In genomic region chr11:118437736-118438125, GRCh38 we compare ENCODE assay signal across 8 cellular contexts. TPM values are rescaled to one million over a fixed set of nuclear protein-coding genes. Genes with fewer than 3 reads are reported as not detected.
DNase-seq lines count a peak whose midpoint lies in the region; FAIRE-seq and TF ChIP-seq lines count a peak whose summit lies in the region.

No MANE protein-coding gene starts in this region.

- no peak for TF ChIP-seq POLR2A in testis (IDR thresholded peaks at IDR 0.05)

- H3K27ac ChIP-seq in HUES6 (ENCODE audit: low read depth, low read length) (no peak overlapping the region), mucosa of rectum (ENCODE audit: low read depth in 2 of 2, low read length in 2 of 2) (peak overlapping the region; percentile 70 to 83), testis (peak overlapping the region; percentile 96)

- peak overlapping the region; percentile 62 for H3K9ac ChIP-seq in HUES6 (ENCODE audit: low read length)
- peak overlapping the region; percentile 66 to 87 for H3K9ac ChIP-seq in mucosa of rectum (ENCODE audit: low read depth in 1 of 2, low read length in 2 of 2)

- no peaks in the 10 kb centered on the region for H3K27me3 ChIP-seq in BJ (ENCODE audit: control insufficient read depth, insufficient read depth, low read length)
- peaks cover 7% of the 10 kb centered on the region for H3K27me3 ChIP-seq in HUES6 (ENCODE audit: control insufficient read depth, insufficient read depth, low read length)
- no peaks in the 10 kb centered on the region for H3K27me3 ChIP-seq in mucosa of rectum (ENCODE audit: control insufficient read depth in 2 of 2, insufficient read depth in 2 of 2, low read length in 2 of 2)
- H3K27me3 ChIP-seq in testis: no peaks in the 10 kb centered on the region

- POLR2A ChIA-PET in BJ (lab: Charles Lee): no interaction called here

- H3K9me3 ChIP-seq in HUES6 (ENCODE audit: control insufficient read depth, insufficient read depth, low read depth, low read length) (no peaks in the 10 kb centered on the region), mucosa of rectum (ENCODE audit: control insufficient read depth in 2 of 2, low read length in 2 of 2) (no peaks in the 10 kb centered on the region), testis (no peaks in the 10 kb centered on the region)

- FAIRE-seq in RCC 7860 (lab: Jason Lieb, UNC): no peak

- CTCF ChIA-PET in BJ (lab: Yijun Ruan, JAX): interaction anchor here (0.6 to 1.2 kb wide), 2 partner anchors 21 to 51 kb away, joined by 3 read pairs; no protein-coding TSS in a partner anchor

- TF ChIP-seq CTCF in BJ (IDR thresholded peaks at IDR 0.05; ENCODE audit: insufficient read depth, low read depth, low read length): no peak
- TF ChIP-seq CTCF in testis (IDR thresholded peaks at IDR 0.05): no peak

- peaks cover 29% of the 10 kb centered on the region for H3K4me1 ChIP-seq in HUES6 (ENCODE audit: control insufficient read depth, insufficient read depth, low read length)
- H3K4me1 ChIP-seq in mucosa of rectum (ENCODE audit: control insufficient read depth in 2 of 2, insufficient read depth in 2 of 2, low read length in 2 of 2): peaks cover 27 to 30% of the 10 kb centered on the region in 2 donors
- H3K4me1 ChIP-seq in testis: peaks cover 32% of the 10 kb centered on the region

- no peaks in the 10 kb centered on the region for H3K36me3 ChIP-seq in BJ (ENCODE audit: control insufficient read depth, insufficient read depth, low read length)
- 0 out of 2 replicates have a peak, but pooled peaks cover 11% of the 10 kb centered on the region for H3K36me3 ChIP-seq in HUES6 (ENCODE audit: control insufficient read depth, insufficient read depth, low read length)
- no peaks in the 10 kb centered on the region for H3K36me3 ChIP-seq in mucosa of rectum (ENCODE audit: control insufficient read depth in 2 of 2, insufficient read depth in 2 of 2, low read length in 2 of 2)
- H3K36me3 ChIP-seq in testis (ENCODE audit: low read depth, missing control alignments): no peaks in the 10 kb centered on the region

- intact Hi-C loops in testis (cut with DNase I; ENCODE audit: low total_unique reads): no loop called here

- H3K4me3 ChIP-seq in BJ (ENCODE audit: low read depth, low read length) (peak overlapping the region; percentile 93), HUES6 (ENCODE audit: low read depth, low read length) (peak overlapping the region; percentile 93), mucosa of rectum (ENCODE audit: low read length in 2 of 2) (peak overlapping the region; percentile 69 to 79), testis (peak overlapping the region; percentile 88 to 94)

- DNase-seq in BJ (ENCODE audit: low read depth): no peak
- DNase-seq in UCSD-AML1 (lab: John Stamatoyannopoulos, UW; ENCODE audit: unreplicated experiment): peak; percentile 39
- DNase-seq in ecto neural progenitor cell (ENCODE audit: low spot score): peak; percentile 66
- peak; percentile 50 for DNase-seq in testis
- DNase-seq in RCC 7860 (ENCODE audit: low spot score): no peak
- no peak for DNase-seq in AG08395 (ENCODE audit: low spot score)

- WGBS in testis, 2 donors: 0% methylated on average over 5 of the region's 5 CpGs

RNA-seq across cellular contexts. Expression of gene KMT2A, which starts 1.4 kb away (rescaled TPM):
- 19.8 and 21.9 TPM in 2 replicates for polyA plus RNA-seq in BJ (2011; rRNA removed)
- 53.2 and 59.6 TPM in 2 replicates for polyA minus RNA-seq in BJ (2011; rRNA and poly(A)+ RNA removed)
- 100 to 1,000 TPM; 106 to 107 TPM for total RNA-seq in testis
- polyA plus RNA-seq in testis (ENCODE audit: insufficient read depth, low read depth, low replicate concordance): 22.7 TPM

RNA-seq across cellular contexts. Expression of gene ATP5MG, which starts 36.3 kb away (rescaled TPM):
- polyA plus RNA-seq in BJ (2011; rRNA removed): 170 and 266 TPM in 2 replicates
- 23.5 and 28.7 TPM in 2 replicates for polyA minus RNA-seq in BJ (2011; rRNA and poly(A)+ RNA removed)
- total RNA-seq in testis: 10 to 100 TPM; 35.9 to 40.0 TPM
- polyA plus RNA-seq in testis (ENCODE audit: insufficient read depth, low read depth, low replicate concordance): 193 TPM

Comparison
In these comparisons a context has a peak if more than half of its experiments do, and no peak if none do; other contexts are left out.
1. DNase-seq: peak in UCSD-AML1 (single experiment), ecto neural progenitor cell (single experiment) and testis (single experiment); none in BJ (single experiment), RCC 7860 (single experiment) and AG08395 (single experiment).
2. Peak in every context shown above with its lines, with median percentiles within 50 percentile points of each other: H3K4me3 ChIP-seq.